ENCODE assay signal across 1 cellular context in the genomic region with DNA sequence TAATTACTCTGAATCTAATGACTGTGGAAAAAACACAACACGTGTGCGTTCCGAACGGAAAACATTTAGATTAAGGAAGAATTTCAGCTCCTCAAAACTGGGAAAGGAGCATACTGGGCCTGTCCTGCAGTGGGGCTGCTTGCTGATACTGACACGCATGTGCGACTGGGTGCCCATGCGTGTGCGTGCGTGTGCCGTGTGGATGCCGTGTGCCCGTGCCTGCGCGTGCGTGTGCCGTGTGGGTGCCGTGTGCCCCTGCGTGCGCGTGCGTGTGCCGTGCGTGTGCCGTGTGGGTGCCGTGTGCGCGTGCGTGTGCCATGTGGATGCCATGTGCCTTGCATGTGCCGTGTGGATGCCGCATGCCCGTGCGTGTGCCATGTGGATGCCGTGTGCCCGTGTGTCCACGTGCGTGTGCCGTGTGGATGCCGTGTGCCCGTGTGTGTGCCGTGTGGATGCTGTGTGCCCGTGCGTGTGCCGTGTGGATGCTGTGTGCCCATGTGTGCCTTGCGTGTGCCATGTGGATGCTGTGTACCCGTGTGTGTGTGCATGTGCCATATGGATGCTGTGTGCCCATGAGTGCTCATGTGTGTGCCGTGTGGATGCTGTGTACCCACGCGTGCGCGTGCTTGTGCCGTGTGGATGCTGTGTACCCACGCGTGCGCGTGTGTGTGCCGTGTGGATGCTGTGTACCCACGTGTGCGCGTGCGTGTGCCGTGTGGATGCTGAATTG.
TF ChIP-seq lines count a peak whose summit lies in the region.

No MANE protein-coding gene starts in this region.

TF ChIP-seq in HepG2, 621 proteins besides CTCF, POLR2A, EP300 and RAD21 (continued from another document):
- TF ChIP-seq PBX2 (CRISPR knock-in tag; IDR thresholded peaks at IDR 0.05), result no peak
- TF ChIP-seq SIN3B (IDR thresholded peaks at IDR 0.05; ENCODE audit: low read length), result no peak
- peak; percentile 33; the same call in 1 of the 2 replicates for TF ChIP-seq DNMT1 (CRISPR knock-in tag; IDR thresholded peaks at IDR 0.05)
- TF ChIP-seq MNT (IDR thresholded peaks at IDR 0.05), result peak; percentile 98
- TF ChIP-seq ZFP36 (IDR thresholded peaks at IDR 0.05; ENCODE audit: borderline replicate concordance, low read depth, low read length, partially characterized antibody), result no peak
TF ChIP-seq in HepG2: peak in this region for 3.
